In the genomic region with DNA sequence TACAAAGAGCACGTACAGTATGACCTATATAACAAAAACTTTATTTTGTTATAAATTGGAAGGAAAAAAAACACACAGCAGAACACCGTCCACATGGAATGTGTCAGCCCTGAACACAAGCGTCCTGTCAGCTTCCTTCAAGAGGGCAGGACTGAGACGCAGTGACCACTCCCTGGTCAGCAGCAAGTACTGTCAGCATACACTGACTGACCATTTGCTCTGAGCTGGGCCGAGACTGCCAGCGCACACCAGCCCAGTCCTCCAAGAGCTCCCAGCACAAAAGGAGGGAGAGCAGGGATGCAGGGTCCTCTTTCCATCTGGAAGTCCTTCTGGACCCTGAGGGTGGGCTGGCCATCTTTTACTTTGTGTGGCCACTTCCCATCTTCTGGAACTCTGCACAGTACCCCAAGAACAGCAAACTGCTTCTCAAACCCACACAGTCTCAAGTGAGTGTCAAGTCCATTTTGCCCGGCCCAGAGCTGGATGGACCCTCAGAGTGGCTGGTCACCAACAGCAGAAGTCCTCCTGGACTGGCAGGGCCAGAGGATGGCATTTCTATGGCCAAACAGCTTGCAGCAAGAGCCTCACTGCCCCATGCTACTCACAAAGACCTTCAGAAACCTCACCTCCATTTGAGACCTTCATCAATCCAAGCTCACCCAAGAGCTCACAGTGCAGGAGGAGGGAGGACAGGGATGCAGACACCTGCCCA, we compare ENCODE assay signal across 14 cellular contexts. TPM values are rescaled to one million over a fixed set of nuclear protein-coding genes. Genes with fewer than 3 reads are reported as not detected.
DNase-seq lines count a peak whose midpoint lies in the region; ATAC-seq and TF ChIP-seq lines count a peak whose summit lies in the region.
"Had no signal": no experiment of that assay in that cellular context is flagged by ENCODE, and none has a peak within 500 bp of the region (broad histone marks: within the 10 kb centered on the region; RNA-seq: fewer than 3 reads in every experiment).

No MANE protein-coding gene starts in this region.

- CTCF ChIA-PET in RWPE1 (lab: Yijun Ruan, JAX) = no interaction called here

- peaks cover 51% of the 10 kb centered on the region for H3K36me3 Mint-ChIP-seq in stimulated activated memory B cell treated with anti-CD40 and anti-IgM and Interleukin-4, amounts not matched to agents 10 μg/mL and 1 μg/mL and 100 μg/mL, for 72 hours

- peak overlapping the region; percentile 26 for H3K27ac ChIP-seq in RWPE1
- H3K27ac ChIP-seq: dorsolateral prefrontal cortex had no signal

- H3K4me3 Mint-ChIP-seq in stimulated activated memory B cell treated with anti-CD40 and anti-IgM and Interleukin-4, amounts not matched to agents 10 μg/mL and 1 μg/mL and 100 μg/mL, for 72 hours = no peak overlapping the region
- H3K4me3 Mint-ChIP-seq: HFFc6, type B pancreatic cell had no signal

- H3K27me3 Mint-ChIP-seq in stimulated activated memory B cell treated with anti-CD40 and anti-IgM and Interleukin-4, amounts not matched to agents 10 μg/mL and 1 μg/mL and 100 μg/mL, for 72 hours = no peaks in the 10 kb centered on the region
- H3K27me3 Mint-ChIP-seq: type B pancreatic cell had no signal

- H3K9me3 Mint-ChIP-seq in stimulated activated memory B cell treated with anti-CD40 and anti-IgM and Interleukin-4, amounts not matched to agents 10 μg/mL and 1 μg/mL and 100 μg/mL, for 72 hours = no peaks in the 10 kb centered on the region
- H3K9me3 Mint-ChIP-seq: HFFc6, type B pancreatic cell had no signal

- ATAC-seq in stimulated activated memory B cell treated with anti-CD40 and anti-IgM and Interleukin-4, amounts not matched to agents 10 μg/mL and 1 μg/mL and 100 μg/mL, for 72 hours = no peak
- ATAC-seq in HG02981 (IDR thresholded peaks at IDR 0.05; ENCODE audit: unreplicated experiment) (no peak), HG03342 (IDR thresholded peaks at IDR 0.05; ENCODE audit: unreplicated experiment) (no peak)

- TF ChIP-seq CTCF in RWPE1 (conservative IDR thresholded peaks at IDR 0.05; ENCODE audit: low read depth) = no peak

- peak overlapping the region; percentile 72 for H3K27ac Mint-ChIP-seq in stimulated activated memory B cell treated with anti-CD40 and anti-IgM and Interleukin-4, amounts not matched to agents 10 μg/mL and 1 μg/mL and 100 μg/mL, for 72 hours
- H3K27ac Mint-ChIP-seq: HFFc6, type B pancreatic cell had no signal

- POLR2A ChIA-PET in RWPE1 (lab: Yijun Ruan, JAX; ENCODE audit: low non-redundant PET) = interaction anchor here (0.7 kb wide), 1 partner anchor 9 kb away, joined by 3 read pairs; no protein-coding TSS in a partner anchor

- DNase-seq in activated effector memory CD4-positive, alpha-beta T cell treated with anti-CD3 and anti-CD28 coated beads, Interleukin-2, amount 50 U/mL, for 16 hours = peak; percentile 63
- no peak for DNase-seq in activated effector memory CD4-positive, alpha-beta T cell treated with Interleukin-2 at 50 U/mL for 16 hours
- no peak for DNase-seq in RWPE1 (ENCODE audit: low spot score)
- DNase-seq in dermis blood vessel endothelial cell = peak; percentile 42
- no peak for DNase-seq in NCI-H2107 (lab: John Stamatoyannopoulos, UW)
- DNase-seq: aorta, HFFc6, NCI-H2227 treated with DMSO at 0.1 percent for 48 hours, OCI-M1 had no signal

- H3K4me1 Mint-ChIP-seq in stimulated activated memory B cell treated with anti-CD40 and anti-IgM and Interleukin-4, amounts not matched to agents 10 μg/mL and 1 μg/mL and 100 μg/mL, for 72 hours = peaks cover 81% of the 10 kb centered on the region

RNA-seq across cellular contexts. Expression of a gene that starts 11.7 kb away (rescaled TPM):
- total RNA-seq in dermis blood vessel endothelial cell = 31.1 and 50.0 TPM in 2 replicates

Comparison
In these comparisons a context has a peak if more than half of its experiments do, and no peak if none do; other contexts are left out.
1. DNase-seq: peak in activated effector memory CD4-positive, alpha-beta T cell treated with anti-CD3 and anti-CD28 coated beads, Interleukin-2, amount 50 U/mL, for 16 hours (single experiment) and dermis blood vessel endothelial cell (single experiment); none in activated effector memory CD4-positive, alpha-beta T cell treated with Interleukin-2 at 50 U/mL for 16 hours (single experiment), RWPE1 (single experiment) and NCI-H2107 (single experiment).